Comparison of ENCODE assay signal across 1 cellular context in the genomic region with DNA sequence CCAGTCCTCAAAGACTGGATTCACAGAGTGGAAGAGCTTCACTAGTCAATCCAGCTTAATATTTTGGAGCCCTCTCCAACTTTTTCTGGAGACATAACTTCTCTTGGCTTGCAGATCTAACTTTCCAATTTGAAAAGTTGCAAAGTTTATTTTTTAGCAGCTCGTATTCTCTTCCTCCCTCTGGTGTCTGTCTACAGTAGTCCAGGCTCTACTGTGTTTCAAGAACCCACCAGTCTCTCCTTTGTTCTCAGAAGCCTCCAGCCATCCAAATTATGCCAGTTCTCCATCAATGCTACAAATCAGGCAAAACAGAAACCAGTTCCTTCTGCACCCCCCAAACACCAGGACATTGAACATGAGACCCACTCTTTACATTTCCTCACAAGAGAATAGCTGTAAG.
TF ChIP-seq lines count a peak whose summit lies in the region.

No MANE protein-coding gene starts in this region.

TF ChIP-seq in H1, 55 proteins besides CTCF, POLR2A, EP300 and RAD21 (continued from another document):
- TF ChIP-seq, protein P1, sequence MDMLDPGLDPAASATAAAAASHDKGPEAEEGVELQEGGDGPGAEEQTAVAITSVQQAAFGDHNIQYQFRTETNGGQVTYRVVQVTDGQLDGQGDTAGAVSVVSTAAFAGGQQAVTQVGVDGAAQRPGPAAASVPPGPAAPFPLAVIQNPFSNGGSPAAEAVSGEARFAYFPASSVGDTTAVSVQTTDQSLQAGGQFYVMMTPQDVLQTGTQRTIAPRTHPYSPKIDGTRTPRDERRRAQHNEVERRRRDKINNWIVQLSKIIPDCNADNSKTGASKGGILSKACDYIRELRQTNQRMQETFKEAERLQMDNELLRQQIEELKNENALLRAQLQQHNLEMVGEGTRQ (IDR thresholded peaks at IDR 0.05; ENCODE audit: low read length), result no peak
- TF ChIP-seq TAF7 (optimal IDR thresholded peaks at IDR 0.05; ENCODE audit: borderline replicate concordance, low read depth, low read length), result no peak
- TF ChIP-seq YY1 (IDR thresholded peaks at IDR 0.05; ENCODE audit: low read depth, low read length), result no peak
- no peak for TF ChIP-seq JUND (IDR thresholded peaks at IDR 0.05; ENCODE audit: low read length)
- no peak for TF ChIP-seq SIRT6 (IDR thresholded peaks at IDR 0.05; ENCODE audit: low read length)
- no peak for TF ChIP-seq NRF1 (IDR thresholded peaks at IDR 0.05; ENCODE audit: low read depth, low read length)
- TF ChIP-seq RFX5 (IDR thresholded peaks at IDR 0.05; ENCODE audit: borderline replicate concordance, low read depth, low read length), result no peak
- TF ChIP-seq JUN (IDR thresholded peaks at IDR 0.05; ENCODE audit: low read depth, low read length), result no peak
- no peak for TF ChIP-seq PHF8 (conservative IDR thresholded peaks at IDR 0.05; ENCODE audit: low read depth, low read length)
